Comparison of ENCODE assay signal across 9 cellular contexts in genomic region chr14:93044116-93044515, GRCh38.
A peak's percentile ranks its signal among the peaks of the same experiment; 100 is the strongest.
DNase-seq lines count a peak whose midpoint lies in the region; ATAC-seq and TF ChIP-seq lines count a peak whose summit lies in the region.
"Had no signal": no experiment of that assay in that cellular context is flagged by ENCODE, and none has a peak within 500 bp of the region (broad histone marks: within the 10 kb centered on the region; RNA-seq: fewer than 3 reads in every experiment).

No MANE protein-coding gene starts in this region.

- H3K4me2 ChIP-seq in PC-9, result peak overlapping the region; percentile 83

- H3K4me3 ChIP-seq in ACC112 (ENCODE audit: low read depth, low read length) (no peak overlapping the region), PC-9 (peak overlapping the region; percentile 38; the same call in 1 of the 2 replicates), esophagus squamous epithelium (no peak overlapping the region), sigmoid colon (no peak overlapping the region)

- H3K27ac Mint-ChIP-seq in activated T-helper 17 cell treated with anti-CD3 and anti-CD28 coated beads, Interleukin-2, amount 50 U/mL, for 72 hours, result no peak overlapping the region

- H3K9me3 Mint-ChIP-seq in activated T-helper 17 cell treated with anti-CD3 and anti-CD28 coated beads, Interleukin-2, amount 50 U/mL, for 72 hours, result no peaks in the 10 kb centered on the region

- no peak for ATAC-seq in activated T-helper 17 cell treated with anti-CD3 and anti-CD28 coated beads, Interleukin-2, amount 50 U/mL, for 72 hours (replicated peaks)

- TF ChIP-seq POLR2A in esophagus squamous epithelium (IDR thresholded peaks at IDR 0.05), result no peak
- TF ChIP-seq POLR2A in sigmoid colon (IDR thresholded peaks at IDR 0.05), result no peak

- intact Hi-C loops in PC-9 (cut with micrococcal nuclease; ENCODE audit: unreplicated experiment), result loop anchor here (2.0 kb wide), 1 partner anchor 69 kb away; no protein-coding TSS in a partner anchor
- intact Hi-C loops in esophagus squamous epithelium (cut with DNase I), result no loop called here
- intact Hi-C loops in sigmoid colon (cut with DNase I), result no loop called here

- H3K9me3 ChIP-seq in PC-9 (ENCODE audit: insufficient read depth, low read depth), result no peaks in the 10 kb centered on the region
- H3K9me3 ChIP-seq in esophagus squamous epithelium, result no peaks in the 10 kb centered on the region
- no peaks in the 10 kb centered on the region for H3K9me3 ChIP-seq in sigmoid colon

- POLR2A ChIA-PET in PC-9 (lab: Charles Lee; ENCODE audit: unreplicated experiment), result interaction anchor here (0.6 kb wide), 1 partner anchor 57 kb away, joined by 5 read pairs; no protein-coding TSS in a partner anchor

- no TSS peak for BruUV-seq in PC-9 (replicated peaks; lab: Mats Ljungman, UMichigan)

- H3K27me3 ChIP-seq in ACC112 (ENCODE audit: insufficient read depth, low read length) (no peaks in the 10 kb centered on the region), PC-9 (ENCODE audit: insufficient read depth, low read depth) (no peaks in the 10 kb centered on the region), esophagus squamous epithelium (no peaks in the 10 kb centered on the region), sigmoid colon (no peaks in the 10 kb centered on the region)

- H3K36me3 ChIP-seq in ACC112 (ENCODE audit: insufficient read depth, low read length) (no peaks in the 10 kb centered on the region), PC-9 (ENCODE audit: low read depth) (no peaks in the 10 kb centered on the region; the same call in 1 of the 2 replicates), esophagus squamous epithelium (no peaks in the 10 kb centered on the region), sigmoid colon (no peaks in the 10 kb centered on the region)

- H3K27ac ChIP-seq in ACC112 (ENCODE audit: low read depth, low read length) (peak overlapping the region; percentile 81), PC-9 (peak overlapping the region; percentile 99), esophagus squamous epithelium (peak overlapping the region; percentile 67 to 87 (median 78)), sigmoid colon (peak overlapping the region; percentile 76 to 94 (median 85))

- peaks cover 60% of the 10 kb centered on the region for H3F3A ChIP-seq in PC-9 (ENCODE audit: insufficient read depth, low read depth)

- H3K4me3 Mint-ChIP-seq in activated T-helper 17 cell treated with anti-CD3 and anti-CD28 coated beads, Interleukin-2, amount 50 U/mL, for 72 hours, result no peak overlapping the region

- TF ChIP-seq EP300 in sigmoid colon (IDR thresholded peaks at IDR 0.05), result no peak

- H2AFZ ChIP-seq in ACC112 (ENCODE audit: low read length, unreplicated experiment) (no peak overlapping the region), PC-9 (no peak overlapping the region)

- H3K79me2 ChIP-seq in ACC112 (ENCODE audit: control insufficient read depth, insufficient read depth, low read length, unreplicated experiment) (no peaks in the 10 kb centered on the region), PC-9 (ENCODE audit: low read depth) (peaks cover 77% of the 10 kb centered on the region)

- WGBS in esophagus squamous epithelium, 2 donors, result 58 to 67% methylated on average over 7 of the region's 7 CpGs
- WGBS in sigmoid colon, 2 donors, result 75 to 76% methylated on average over 7 of the region's 7 CpGs

- H3K9me2 ChIP-seq in PC-9 (ENCODE audit: insufficient read depth), result no peaks in the 10 kb centered on the region

- H3K36me3 Mint-ChIP-seq in activated T-helper 17 cell treated with anti-CD3 and anti-CD28 coated beads, Interleukin-2, amount 50 U/mL, for 72 hours (ENCODE audit: low read depth), result peaks cover 3% of the 10 kb centered on the region

- H4K20me1 ChIP-seq in PC-9 (ENCODE audit: insufficient read depth), result no peaks in the 10 kb centered on the region

- CTCF ChIA-PET in PC-9 (lab: Charles Lee), result interaction anchor here (0.6 kb wide), 1 partner anchor 116 kb away, joined by 5 read pairs; no protein-coding TSS in a partner anchor

- H3K4me1 Mint-ChIP-seq in activated T-helper 17 cell treated with anti-CD3 and anti-CD28 coated beads, Interleukin-2, amount 50 U/mL, for 72 hours, result peaks cover 15% of the 10 kb centered on the region

- DNase-seq in PC-9 (peak; percentile 47 to 86), esophagus squamous epithelium (lab: John Stamatoyannopoulos, UW) (no peak), sigmoid colon (no peak), NCI-H146 (lab: John Stamatoyannopoulos, UW) (no peak), hypothalamus (lab: John Stamatoyannopoulos, UW) (no peak)
- no peak for DNase-seq in activated CD4-positive, CD25-positive, alpha-beta regulatory T cell treated with anti-CD3 and anti-CD28 coated beads, Interleukin-2, amount 50 U/mL, for 72 hours
- DNase-seq: activated effector memory CD4-positive, alpha-beta T cell treated with Interleukin-2 at 50 U/mL for 16 hours had no signal

- H3K4me1 ChIP-seq in ACC112 (ENCODE audit: control insufficient read depth, insufficient read depth, low read length, unreplicated experiment) (peaks cover 67% of the 10 kb centered on the region), PC-9 (replicated peaks; ENCODE audit: insufficient read depth) (peaks cover 96% of the 10 kb centered on the region), esophagus squamous epithelium (peaks cover 19 to 80% (median 58%) of the 10 kb centered on the region in 3 donors), sigmoid colon (peaks cover 0 to 83% (median 62%) of the 10 kb centered on the region in 4 donors)

- TF ChIP-seq CTCF in PC-9 (conservative IDR thresholded peaks at IDR 0.05) (no peak), esophagus squamous epithelium (IDR thresholded peaks at IDR 0.05) (no peak), sigmoid colon (IDR thresholded peaks at IDR 0.05) (no peak)

- H3K27me3 Mint-ChIP-seq in activated T-helper 17 cell treated with anti-CD3 and anti-CD28 coated beads, Interleukin-2, amount 50 U/mL, for 72 hours, result no peaks in the 10 kb centered on the region

Comparison
In these comparisons a context has a peak if more than half of its experiments do, and no peak if none do; other contexts are left out.
1. DNase-seq: peak in PC-9 (2 of 2); none in esophagus squamous epithelium (single experiment), sigmoid colon (single experiment), NCI-H146 (single experiment), hypothalamus (0 of 51) and activated CD4-positive, CD25-positive, alpha-beta regulatory T cell treated with anti-CD3 and anti-CD28 coated beads, Interleukin-2, amount 50 U/mL, for 72 hours (single experiment).
2. Peak in every context shown above with its lines, with median percentiles within 50 percentile points of each other: H3K27ac ChIP-seq.